In the genomic region with DNA sequence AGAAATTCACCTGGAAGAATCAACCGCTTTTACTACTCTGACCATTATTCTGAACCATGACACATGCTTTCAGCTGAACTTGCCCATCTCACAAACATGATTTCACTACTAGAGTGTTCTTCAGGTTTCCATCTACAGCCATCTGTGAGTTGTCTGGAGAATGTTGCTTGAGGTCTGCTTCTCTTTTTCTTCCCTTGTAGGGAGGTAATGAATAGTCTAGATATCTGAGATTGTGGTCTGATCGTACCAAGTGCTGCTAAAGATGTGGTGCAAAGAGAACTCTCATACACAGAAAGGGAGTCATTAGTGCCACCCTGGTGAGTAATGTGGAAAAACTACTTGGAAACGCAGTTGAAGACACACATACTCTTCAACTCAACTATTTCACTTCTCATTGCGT, we compare ENCODE assay signal across 1 cellular context.
TF ChIP-seq lines count a peak whose summit lies in the region.

No MANE protein-coding gene starts in this region.

TF ChIP-seq in HepG2, 621 proteins besides CTCF, POLR2A, EP300 and RAD21:
- TF ChIP-seq SP5 (CRISPR knock-in tag; IDR thresholded peaks at IDR 0.05; ENCODE audit: borderline replicate concordance, low read depth) (no peak), IRX3 (CRISPR knock-in tag; IDR thresholded peaks at IDR 0.05; ENCODE audit: borderline replicate concordance, low read depth) (no peak), MAZ (IDR thresholded peaks at IDR 0.05; ENCODE audit: borderline replicate concordance, low read depth, low read length) (no peak), MAZ (CRISPR knock-in tag; IDR thresholded peaks at IDR 0.05; ENCODE audit: low read depth) (0 out of 2 replicates have a peak, but pooled peaks have one; percentile 3), ZNF34 (CRISPR knock-in tag; IDR thresholded peaks at IDR 0.05; ENCODE audit: borderline replicate concordance) (no peak), NAIF1 (CRISPR knock-in tag; IDR thresholded peaks at IDR 0.05; ENCODE audit: borderline replicate concordance) (no peak), STAG1 (CRISPR knock-in tag; IDR thresholded peaks at IDR 0.05) (no peak), RFXANK (CRISPR knock-in tag; IDR thresholded peaks at IDR 0.05) (no peak), THYN1 (CRISPR knock-in tag; IDR thresholded peaks at IDR 0.05; ENCODE audit: borderline replicate concordance, low read depth) (no peak), GTF3A (CRISPR knock-in tag; conservative IDR thresholded peaks at IDR 0.05) (no peak), ZNF207 (IDR thresholded peaks at IDR 0.05; ENCODE audit: borderline replicate concordance) (no peak), GLI4 (CRISPR knock-in tag; IDR thresholded peaks at IDR 0.05; ENCODE audit: borderline replicate concordance) (no peak)
- TF ChIP-seq, protein P1, sequence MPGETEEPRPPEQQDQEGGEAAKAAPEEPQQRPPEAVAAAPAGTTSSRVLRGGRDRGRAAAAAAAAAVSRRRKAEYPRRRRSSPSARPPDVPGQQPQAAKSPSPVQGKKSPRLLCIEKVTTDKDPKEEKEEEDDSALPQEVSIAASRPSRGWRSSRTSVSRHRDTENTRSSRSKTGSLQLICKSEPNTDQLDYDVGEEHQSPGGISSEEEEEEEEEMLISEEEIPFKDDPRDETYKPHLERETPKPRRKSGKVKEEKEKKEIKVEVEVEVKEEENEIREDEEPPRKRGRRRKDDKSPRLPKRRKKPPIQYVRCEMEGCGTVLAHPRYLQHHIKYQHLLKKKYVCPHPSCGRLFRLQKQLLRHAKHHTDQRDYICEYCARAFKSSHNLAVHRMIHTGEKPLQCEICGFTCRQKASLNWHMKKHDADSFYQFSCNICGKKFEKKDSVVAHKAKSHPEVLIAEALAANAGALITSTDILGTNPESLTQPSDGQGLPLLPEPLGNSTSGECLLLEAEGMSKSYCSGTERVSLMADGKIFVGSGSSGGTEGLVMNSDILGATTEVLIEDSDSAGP (CRISPR knock-in tag; IDR thresholded peaks at IDR 0.05; ENCODE audit: borderline replicate concordance) = no peak
- TF ChIP-seq, protein P2, sequence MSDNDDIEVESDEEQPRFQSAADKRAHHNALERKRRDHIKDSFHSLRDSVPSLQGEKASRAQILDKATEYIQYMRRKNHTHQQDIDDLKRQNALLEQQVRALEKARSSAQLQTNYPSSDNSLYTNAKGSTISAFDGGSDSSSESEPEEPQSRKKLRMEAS (IDR thresholded peaks at IDR 0.05) = 0 out of 2 replicates have a peak, but pooled peaks have one; percentile 25
- TF ChIP-seq, protein P3, sequence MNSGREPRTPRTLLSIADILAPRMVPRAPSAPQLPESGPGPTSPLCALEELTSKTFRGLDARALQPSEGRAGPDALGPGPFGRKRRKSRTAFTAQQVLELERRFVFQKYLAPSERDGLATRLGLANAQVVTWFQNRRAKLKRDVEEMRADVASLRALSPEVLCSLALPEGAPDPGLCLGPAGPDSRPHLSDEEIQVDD (CRISPR knock-in tag; IDR thresholded peaks at IDR 0.05; ENCODE audit: borderline replicate concordance) = no peak
TF ChIP-seq in HepG2: peak in this region for 2.
